ENCODE assay signal across 18 cellular contexts in genomic region chrX:13837290-13837745, GRCh38. TPM values are rescaled to one million over a fixed set of nuclear protein-coding genes. Genes with fewer than 3 reads are reported as not detected.
DNase-seq lines count a peak whose midpoint lies in the region; ATAC-seq and TF ChIP-seq lines count a peak whose summit lies in the region.
"Had no signal": no experiment of that assay in that cellular context is flagged by ENCODE, and none has a peak within 500 bp of the region (broad histone marks: within the 10 kb centered on the region; RNA-seq: fewer than 3 reads in every experiment).

No MANE protein-coding gene starts in this region.

- H4K20me1 ChIP-seq in H9 (ENCODE audit: control insufficient read depth, insufficient read depth, insufficient read length) = no peaks in the 10 kb centered on the region

- H4K5ac ChIP-seq in H9 (ENCODE audit: insufficient read length, low read depth, low read length) = no peak overlapping the region

- H3K4ac ChIP-seq in H9 (ENCODE audit: low read depth, low read length) = no peak overlapping the region

- H3K27me3 ChIP-seq in H9 (ENCODE audit: insufficient read depth, low read length) = no peaks in the 10 kb centered on the region
- H3K27me3 ChIP-seq: esophagus squamous epithelium, stomach had no signal

- DNase-seq in H9 (no peak), iPS-NIHi7 (ENCODE audit: extremely low spot score) (peak; percentile 43), retina (peak; percentile 76), osteocyte (ENCODE audit: extremely low spot score, unreplicated experiment) (no peak), CD1c-positive myeloid dendritic cell (ENCODE audit: extremely low spot score) (no peak), NCI-H526 (lab: John Stamatoyannopoulos, UW) (no peak)
- DNase-seq: activated CD8-positive, alpha-beta memory T cell treated with anti-CD3 and anti-CD28 coated beads, Interleukin-2, amount 50 U/mL, for 4 hours; activated naive CD8-positive, alpha-beta T cell treated with anti-CD3 and anti-CD28 coated beads, Interleukin-2, amount 10 ng/mL, durations not matched to agents 7 days and 5 days; CD4-positive, alpha-beta T cell; esophagus squamous epithelium; NCI-H2171; stomach; WERI-Rb-1 had no signal

- H3K4me3 Mint-ChIP-seq in H9 (peak overlapping the region; percentile 45 to 59), brain (peak overlapping the region; percentile 62 to 75 (median 69)), osteocyte (ENCODE audit: unreplicated experiment) (no peak overlapping the region)
- H3K4me3 Mint-ChIP-seq: activated naive CD8-positive, alpha-beta T cell treated with anti-CD3 and anti-CD28 coated beads, Interleukin-2, amount 10 ng/mL, durations not matched to agents 7 days and 5 days; CD4-positive, alpha-beta T cell had no signal

- H3K4me1 Mint-ChIP-seq in H9 (peaks cover 47% of the 10 kb centered on the region in 2 experiments), brain (peaks cover 66% of the 10 kb centered on the region), osteocyte (ENCODE audit: unreplicated experiment) (peaks cover 7% of the 10 kb centered on the region)
- H3K4me1 Mint-ChIP-seq: activated naive CD8-positive, alpha-beta T cell treated with anti-CD3 and anti-CD28 coated beads, Interleukin-2, amount 10 ng/mL, durations not matched to agents 7 days and 5 days had no signal

- peaks cover 17 to 32% of the 10 kb centered on the region in 2 experiments for H3K9me3 Mint-ChIP-seq in H9
- no peaks in the 10 kb centered on the region for H3K9me3 Mint-ChIP-seq in brain
- peaks cover 3% of the 10 kb centered on the region for H3K9me3 Mint-ChIP-seq in osteocyte (ENCODE audit: unreplicated experiment)
- H3K9me3 Mint-ChIP-seq: activated naive CD8-positive, alpha-beta T cell treated with anti-CD3 and anti-CD28 coated beads, Interleukin-2, amount 10 ng/mL, durations not matched to agents 7 days and 5 days; CD4-positive, alpha-beta T cell had no signal

- H2AFZ ChIP-seq in H9 (ENCODE audit: low read length) = no peak overlapping the region

- no peak overlapping the region for H2BK20ac ChIP-seq in H9 (ENCODE audit: low read depth, low read length, poor library complexity, severe bottlenecking)

- H3T11ph ChIP-seq in H9 (ENCODE audit: low read length) = no peak overlapping the region

- H2AK5ac ChIP-seq in H9 (ENCODE audit: insufficient read length, low read length) = no peak overlapping the region

- H4K91ac ChIP-seq in H9 (ENCODE audit: insufficient read length, low read depth, low read length) = no peak overlapping the region

- no peaks in the 10 kb centered on the region for H3K23me2 ChIP-seq in H9 (ENCODE audit: insufficient read length, low read depth, low read length, poor library complexity, severe bottlenecking)

- H2BK15ac ChIP-seq in H9 (ENCODE audit: low read depth, low read length) = no peak overlapping the region

- H3K27me3 Mint-ChIP-seq in H9 (ENCODE audit: low read depth) (no peaks in the 10 kb centered on the region), brain (no peaks in the 10 kb centered on the region), osteocyte (ENCODE audit: unreplicated experiment) (no peaks in the 10 kb centered on the region)
- H3K27me3 Mint-ChIP-seq: CD4-positive, alpha-beta T cell had no signal

- H3K4me1 ChIP-seq in H9 (ENCODE audit: insufficient read depth, low read length) = peaks cover 11% of the 10 kb centered on the region; the same call in 1 of the 2 replicates
- H3K4me1 ChIP-seq: esophagus squamous epithelium, stomach had no signal

- no peak overlapping the region for H4K8ac ChIP-seq in H9 (replicated peaks; ENCODE audit: insufficient read length, low read depth, low read length)

- no peak overlapping the region for H3K14ac ChIP-seq in H9 (ENCODE audit: insufficient read depth, low read length)

- TF ChIP-seq CTCF in H9 (conservative IDR thresholded peaks at IDR 0.05) = no peak
- TF ChIP-seq CTCF in brain (conservative IDR thresholded peaks at IDR 0.05) = no peak
- TF ChIP-seq CTCF in osteocyte (IDR thresholded peaks at IDR 0.05) = no peak

- no peak overlapping the region for H3K4me2 ChIP-seq in H9 (ENCODE audit: insufficient read depth, insufficient read length, low read length)

- no peak overlapping the region for H3K18ac ChIP-seq in H9 (ENCODE audit: insufficient read length, low read depth, low read length)

- WGBS in H9 (ENCODE audit: extremely low coverage, insufficient read length, low lambda C conversion rate) = no CpG with 5 or more reads among the region's 7 CpGs

- H3K27ac ChIP-seq in H9 (ENCODE audit: insufficient read length, low read depth, low read length) = no peak overlapping the region
- H3K27ac ChIP-seq: coronary artery, esophagus squamous epithelium, stomach, WERI-Rb-1 had no signal

- no peak overlapping the region for H3K9ac ChIP-seq in H9 (ENCODE audit: extremely low read depth, insufficient read length, low read length)

- H2BK120ac ChIP-seq in H9 (ENCODE audit: low read depth, low read length, poor library complexity, severe bottlenecking) = no peak overlapping the region

- no peaks in the 10 kb centered on the region for H3K9me3 ChIP-seq in H9 (ENCODE audit: control insufficient read depth, low read depth, low read length)
- H3K9me3 ChIP-seq: esophagus squamous epithelium, stomach had no signal

- H3K79me2 ChIP-seq in H9 (ENCODE audit: insufficient read depth, low read length) = peaks cover 3% of the 10 kb centered on the region; the same call in 1 of the 2 replicates

- H3K79me1 ChIP-seq in H9 (ENCODE audit: insufficient read depth, low read depth, low read length, poor library complexity, severe bottlenecking) = peaks cover 8% of the 10 kb centered on the region

- H3K27ac Mint-ChIP-seq in H9 (peak overlapping the region; percentile 78 to 93 (median 82); a peak in 6 of 7 replicates), brain (peak overlapping the region; percentile 82 to 97 (median 95)), osteocyte (ENCODE audit: unreplicated experiment) (no peak overlapping the region)
- H3K27ac Mint-ChIP-seq: activated naive CD8-positive, alpha-beta T cell treated with anti-CD3 and anti-CD28 coated beads, Interleukin-2, amount 10 ng/mL, durations not matched to agents 7 days and 5 days; CD4-positive, alpha-beta T cell had no signal

- H3K23ac ChIP-seq in H9 (ENCODE audit: insufficient read length, low read depth, low read length) = no peak overlapping the region

- no peak overlapping the region for H2BK5ac ChIP-seq in H9 (ENCODE audit: insufficient read length, low read length)

- H3K36me3 Mint-ChIP-seq in H9 (ENCODE audit: insufficient read depth in 1 of 3, low read depth in 3 of 3) = peaks cover 0 to 8% (median 0%) of the 10 kb centered on the region in 3 experiments; a peak in 2 of 7 replicates
- no peaks in the 10 kb centered on the region for H3K36me3 Mint-ChIP-seq in brain
- H3K36me3 Mint-ChIP-seq in osteocyte (ENCODE audit: unreplicated experiment) = no peaks in the 10 kb centered on the region
- H3K36me3 Mint-ChIP-seq: activated naive CD8-positive, alpha-beta T cell treated with anti-CD3 and anti-CD28 coated beads, Interleukin-2, amount 10 ng/mL, durations not matched to agents 7 days and 5 days had no signal

- no peak for ATAC-seq in HG03097 (IDR thresholded peaks at IDR 0.05; ENCODE audit: low FRiP score, unreplicated experiment)
- ATAC-seq: SK-N-SH treated with all-trans-retinoic acid at 6 μM for 48 hours had no signal

- H3K56ac ChIP-seq in H9 (ENCODE audit: insufficient read length, low read depth, low read length) = no peak overlapping the region

- no peak overlapping the region for H2BK12ac ChIP-seq in H9 (ENCODE audit: insufficient read length, low read depth, low read length)

RNA-seq across cellular contexts. Expression of gene GPM6B, which starts 20.4 kb away (rescaled TPM):
- total RNA-seq in H9 (2021) = 73.9 and 79.8 TPM in 2 replicates
- polyA plus RNA-seq in brain (ENCODE audit: insufficient read depth, low read depth, low replicate concordance) = 228 TPM
- 10.7 and 12.0 TPM in 2 replicates for total RNA-seq in osteocyte
- total RNA-seq: activated naive CD8-positive, alpha-beta T cell treated with anti-CD3 and anti-CD28 coated beads, Interleukin-2, amount 10 ng/mL, durations not matched to agents 7 days and 5 days; CD4-positive, alpha-beta T cell; HT-29 had no signal

Comparison
In these comparisons a context has a peak if more than half of its experiments do, and no peak if none do; other contexts are left out.
1. DNase-seq: peak in iPS-NIHi7 (single experiment) and retina (single experiment); none in H9 (single experiment), osteocyte (single experiment), CD1c-positive myeloid dendritic cell (single experiment) and NCI-H526 (0 of 2).